In genomic region chr5:149940077-149940574, GRCh38 we compare ENCODE assay signal across 9 cellular contexts. TPM values are rescaled to one million over a fixed set of nuclear protein-coding genes. Genes with fewer than 3 reads are reported as not detected.
DNase-seq lines count a peak whose midpoint lies in the region; ATAC-seq, FAIRE-seq and TF ChIP-seq lines count a peak whose summit lies in the region.
"Had no signal": no experiment of that assay in that cellular context is flagged by ENCODE, and none has a peak within 500 bp of the region (broad histone marks: within the 10 kb centered on the region; RNA-seq: fewer than 3 reads in every experiment).

No MANE protein-coding gene starts in this region.

- H3K4me3 ChIP-seq in upper lobe of right lung: no peak overlapping the region

- no peaks in the 10 kb centered on the region for H3K27me3 ChIP-seq in upper lobe of right lung

- FAIRE-seq in GM19239 (lab: Jason Lieb, UNC): no peak

- no peak overlapping the region for H3K27ac ChIP-seq in upper lobe of right lung

- no peaks in the 10 kb centered on the region for H3K9me3 ChIP-seq in upper lobe of right lung

- no peaks in the 10 kb centered on the region for H3K36me3 ChIP-seq in upper lobe of right lung

- peak; percentile 79 for ATAC-seq in GM18519 (IDR thresholded peaks at IDR 0.05; ENCODE audit: low FRiP score, unreplicated experiment)
- peak; percentile 52 for ATAC-seq in HG02678 (IDR thresholded peaks at IDR 0.05; ENCODE audit: unreplicated experiment)
- no peak for ATAC-seq in upper lobe of right lung
- no peak for ATAC-seq in left colon

- no peak for TF ChIP-seq CTCF in upper lobe of right lung (IDR thresholded peaks at IDR 0.05)

- DNase-seq in OCI-M1 (lab: John Stamatoyannopoulos, UW) (peak; percentile 95), iris pigment epithelial cell (ENCODE audit: low read depth) (peak; percentile 62), upper lobe of right lung (no peak), NCI-H2196 treated with DMSO at 0.1 percent for 48 hours (lab: John Stamatoyannopoulos, UW; ENCODE audit: unreplicated experiment) (no peak), left colon (no peak), GM19239 (ENCODE audit: insufficient read length, low spot score) (no peak)
- DNase-seq: naive B cell had no signal

- intact Hi-C loops in upper lobe of right lung (cut with DNase I) (no loop called here), left colon (cut with DNase I, micrococcal nuclease) (no loop called here)

- peaks cover 6% of the 10 kb centered on the region for H3K4me1 ChIP-seq in upper lobe of right lung

RNA-seq across cellular contexts. Expression of gene PDE6A, which starts 4.5 kb away (rescaled TPM):
- total RNA-seq in upper lobe of right lung: 0.09 TPM
- total RNA-seq in left colon: 1 to 10 TPM; 4.2 to 4.7 TPM

RNA-seq across cellular contexts. Expression of gene SLC26A2, which starts 20.4 kb away (rescaled TPM):
- total RNA-seq in upper lobe of right lung (18.9 TPM), left colon (1,000 to 10,000 TPM in 1 of 2 donors, 100 to 1,000 TPM in 1; 940 to 1,067 TPM)

Comparison
In these comparisons a context has a peak if more than half of its experiments do, and no peak if none do; other contexts are left out.
1. ATAC-seq: peak in GM18519 (single experiment) and HG02678 (single experiment); none in upper lobe of right lung (single experiment) and left colon (single experiment).
2. DNase-seq: peak in OCI-M1 (single experiment) and iris pigment epithelial cell (single experiment); none in upper lobe of right lung (single experiment), NCI-H2196 treated with DMSO at 0.1 percent for 48 hours (single experiment), left colon (0 of 2) and GM19239 (single experiment).
3. RNA of gene SLC26A2, which starts 20.4 kb away (total RNA-seq): 940 to 1,067 TPM in left colon; 18.9 TPM in upper lobe of right lung (single experiment); every median in the first group is over 10 times any median in the second.